ENCODE assay signal across 7 cellular contexts in genomic region chr12:20119596-20120198, GRCh38.
DNase-seq lines count a peak whose midpoint lies in the region; ATAC-seq, FAIRE-seq and TF ChIP-seq lines count a peak whose summit lies in the region.
"Not testable (repeated sequence)": the region's sequence is repeated elsewhere in the genome, so short reads cannot be mapped to it uniquely, and the experiment has no call there.

No MANE protein-coding gene starts in this region.

- CTCF ChIA-PET in A673 (lab: Charles Lee): not testable (repeated sequence)

- FAIRE-seq in pancreas (lab: Jason Lieb, UNC): peak; percentile 32

- H3K36me3 ChIP-seq in A673 (ENCODE audit: insufficient read depth, low read length, poor library complexity, severe bottlenecking); ascending aorta; gastroesophageal sphincter; pancreas; tibial artery: not testable (repeated sequence)

- TF ChIP-seq EP300 in gastroesophageal sphincter (IDR thresholded peaks at IDR 0.05): not testable (repeated sequence)

- not testable (repeated sequence) for H3K27me3 ChIP-seq in A673 (replicated peaks; ENCODE audit: insufficient read depth, low read depth, low read length, poor library complexity); ascending aorta; gastroesophageal sphincter; pancreas; tibial artery

- H3K4me3 ChIP-seq in A673 (ENCODE audit: low read depth, low read length, poor library complexity, severe bottlenecking); ascending aorta; choroid plexus epithelial cell (ENCODE audit: low read depth, low read length); gastroesophageal sphincter; pancreas; tibial artery: not testable (repeated sequence)

- intact Hi-C loops in A673 (cut with micrococcal nuclease; ENCODE audit: unreplicated experiment) (loop anchor here (5.0 to 10.0 kb wide), 3 partner anchors 93 to 483 kb away; no protein-coding TSS in a partner anchor), ascending aorta (cut with DNase I) (loop anchor here (5.0 to 10.0 kb wide), 2 partner anchors 248 to 345 kb away; partner anchors contain the start of gene PDE3A)
- intact Hi-C loops in pancreas (cut with DNase I); tibial artery (cut with DNase I; ENCODE audit: low total_unique reads): not testable (repeated sequence)

- H3K9me3 ChIP-seq in A673 (ENCODE audit: low read depth, low read length, poor library complexity, severe bottlenecking); ascending aorta; pancreas; tibial artery: not testable (repeated sequence)
- peaks cover 0 to 10% (median 0%) of the 10 kb centered on the region in 3 donors for H3K9me3 ChIP-seq in gastroesophageal sphincter

- BruUV-seq in A673 (replicated peaks; lab: Mats Ljungman, UMichigan): not testable (repeated sequence)

- peak; percentile 57 for ATAC-seq in gastroesophageal sphincter
- ATAC-seq in pancreas: not testable (repeated sequence)

- not testable (repeated sequence) for H3K27ac ChIP-seq in A673 (ENCODE audit: low read depth, low read length, poor library complexity, severe bottlenecking); gastroesophageal sphincter; pancreas
- peak overlapping the region; percentile 24 to 44 for H3K27ac ChIP-seq in ascending aorta
- H3K27ac ChIP-seq in tibial artery: peak overlapping the region; percentile 44 to 61

- DNase-seq in A673 (ENCODE audit: low spot score) (peak; percentile 12), choroid plexus epithelial cell (ENCODE audit: low read depth) (peak; percentile 54), iris pigment epithelial cell (ENCODE audit: low read depth) (peak; percentile 53)
- DNase-seq in ascending aorta (ENCODE audit: low spot score in 2 of 2); pancreas; tibial artery: not testable (repeated sequence)

- H3K4me1 ChIP-seq in A673 (ENCODE audit: insufficient read depth, low read length, poor library complexity, severe bottlenecking) (peaks cover 24% of the 10 kb centered on the region), gastroesophageal sphincter (peaks cover 0 to 27% (median 0%) of the 10 kb centered on the region in 3 donors), tibial artery (peaks cover 0 to 29% (median 2%) of the 10 kb centered on the region in 4 donors)
- H3K4me1 ChIP-seq in ascending aorta, pancreas: not testable (repeated sequence)

- WGBS in gastroesophageal sphincter (ENCODE audit: low coverage in 1 of 2), 2 donors: 47 to 75% methylated on average over 5 to 8 of the region's 10 CpGs
- WGBS in pancreas, 2 donors: 70 to 76% methylated on average over 10 of the region's 10 CpGs

- POLR2A ChIA-PET in A673 (lab: Charles Lee; ENCODE audit: low non-redundant PET): not testable (repeated sequence)

- not testable (repeated sequence) for TF ChIP-seq CTCF in A673 (conservative IDR thresholded peaks at IDR 0.05; ENCODE audit: low read depth, low read length); ascending aorta (IDR thresholded peaks at IDR 0.05); choroid plexus epithelial cell (conservative IDR thresholded peaks at IDR 0.05; ENCODE audit: low read depth, low read length); gastroesophageal sphincter (IDR thresholded peaks at IDR 0.05); pancreas (IDR thresholded peaks at IDR 0.05); tibial artery (IDR thresholded peaks at IDR 0.05)

- not testable (repeated sequence) for TF ChIP-seq POLR2A in gastroesophageal sphincter (IDR thresholded peaks at IDR 0.05)
